ENCODE assay signal across 7 cellular contexts in the genomic region with DNA sequence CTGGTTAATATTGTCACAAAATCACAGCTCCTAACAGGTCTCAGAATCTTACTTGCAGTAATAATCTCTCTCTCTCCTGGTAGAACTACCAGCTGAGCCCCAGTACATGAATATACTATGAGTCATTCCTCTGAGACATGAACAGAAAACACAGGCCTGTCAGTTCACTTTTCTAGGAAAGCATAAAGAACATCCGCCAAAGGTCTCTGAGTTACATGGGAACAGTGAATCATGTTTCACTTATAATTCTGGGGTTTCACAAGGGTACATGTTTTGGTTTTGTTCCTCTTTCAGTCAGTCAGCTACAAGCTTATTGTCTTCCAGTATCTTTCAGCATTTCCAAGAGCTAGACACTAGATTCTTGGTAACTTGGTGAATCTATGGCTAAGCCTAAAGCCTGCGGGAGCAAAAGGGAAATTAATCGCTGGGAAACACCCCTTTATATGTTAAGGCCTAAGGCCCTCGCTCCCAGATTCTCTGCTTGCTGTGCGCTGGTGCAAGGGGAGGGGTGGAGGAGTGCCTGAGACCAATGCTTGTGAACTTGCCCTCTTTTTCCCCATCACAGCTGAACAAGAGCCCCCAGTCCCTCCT. TPM values are rescaled to one million over a fixed set of nuclear protein-coding genes. Genes with fewer than 3 reads are reported as not detected.
DNase-seq lines count a peak whose midpoint lies in the region; ATAC-seq, FAIRE-seq and TF ChIP-seq lines count a peak whose summit lies in the region.

No MANE protein-coding gene starts in this region.

- H3K4me3 ChIP-seq in OCI-LY3 (ENCODE audit: low read length) (peak overlapping the region; percentile 25; the same call in 1 of the 2 replicates), astrocyte (ENCODE audit: insufficient read depth, low read depth, low read length) (no peak overlapping the region)

- H3K4me1 ChIP-seq in OCI-LY3 (ENCODE audit: low read length) (peaks cover 33% of the 10 kb centered on the region), astrocyte (ENCODE audit: insufficient read depth, low read length) (peaks cover 18% of the 10 kb centered on the region)

- peak; percentile 84 for FAIRE-seq in astrocyte (lab: Jason Lieb, UNC)

- TF ChIP-seq CTCF in OCI-LY3 (IDR thresholded peaks at IDR 0.05; ENCODE audit: low read depth, low read length) (no peak), astrocyte (IDR thresholded peaks at IDR 0.05; ENCODE audit: insufficient read depth, low read depth, low read length) (no peak)

- no peaks in the 10 kb centered on the region for H3K9me3 Mint-ChIP-seq in astrocyte (ENCODE audit: unreplicated experiment)
- no peaks in the 10 kb centered on the region for H3K9me3 Mint-ChIP-seq in stimulated activated effector memory CD8-positive, alpha-beta T cell treated with anti-CD3 and anti-CD28 coated beads, Interleukin-12 subunit alpha, Interleukin-12 subunit beta, amount 100 ng/mL, for 72 hours

- ATAC-seq in GM18867 (IDR thresholded peaks at IDR 0.05; ENCODE audit: unreplicated experiment) (peak; percentile 90), HG02798 (IDR thresholded peaks at IDR 0.05; ENCODE audit: poor library complexity, unreplicated experiment) (peak; percentile 89)
- ATAC-seq in stimulated activated effector memory CD8-positive, alpha-beta T cell treated with anti-CD3 and anti-CD28 coated beads, Interleukin-12 subunit alpha, Interleukin-12 subunit beta, amount 100 ng/mL, for 72 hours, result peak; percentile 99

- H3K9ac ChIP-seq in OCI-LY3 (ENCODE audit: low read length) (no peak overlapping the region), astrocyte (ENCODE audit: low read length) (peak overlapping the region; percentile 63)

- H3K9me3 ChIP-seq in OCI-LY3 (ENCODE audit: insufficient read depth, low read length), result no peaks in the 10 kb centered on the region
- no peaks in the 10 kb centered on the region for H3K9me3 ChIP-seq in astrocyte (ENCODE audit: insufficient read depth, low read depth, low read length)

- peak overlapping the region; percentile 85 for H3K27ac Mint-ChIP-seq in astrocyte (ENCODE audit: unreplicated experiment)
- peak overlapping the region; percentile 64 for H3K27ac Mint-ChIP-seq in stimulated activated effector memory CD8-positive, alpha-beta T cell treated with anti-CD3 and anti-CD28 coated beads, Interleukin-12 subunit alpha, Interleukin-12 subunit beta, amount 100 ng/mL, for 72 hours

- H3K27me3 Mint-ChIP-seq in astrocyte (ENCODE audit: low read depth, unreplicated experiment), result no peaks in the 10 kb centered on the region

- H3K4me1 Mint-ChIP-seq in astrocyte (ENCODE audit: low read depth, unreplicated experiment), result peaks cover 18% of the 10 kb centered on the region
- peaks cover 22% of the 10 kb centered on the region for H3K4me1 Mint-ChIP-seq in stimulated activated effector memory CD8-positive, alpha-beta T cell treated with anti-CD3 and anti-CD28 coated beads, Interleukin-12 subunit alpha, Interleukin-12 subunit beta, amount 100 ng/mL, for 72 hours

- H3K79me2 ChIP-seq in OCI-LY3 (ENCODE audit: low read length), result no peaks in the 10 kb centered on the region
- no peaks in the 10 kb centered on the region for H3K79me2 ChIP-seq in astrocyte (ENCODE audit: insufficient read depth, low read length)

- H3K4me2 ChIP-seq in OCI-LY3 (ENCODE audit: low read length) (peak overlapping the region; percentile 70), astrocyte (ENCODE audit: low read length) (peak overlapping the region; percentile 74)

- H3K36me3 ChIP-seq in OCI-LY3 (replicated peaks; ENCODE audit: low read depth, low read length), result peaks cover 42% of the 10 kb centered on the region
- H3K36me3 ChIP-seq in astrocyte (ENCODE audit: insufficient read depth, low read length), result peaks cover 44% of the 10 kb centered on the region

- no peak overlapping the region for H3K4me3 Mint-ChIP-seq in astrocyte (ENCODE audit: unreplicated experiment)
- peak overlapping the region; percentile 56 for H3K4me3 Mint-ChIP-seq in stimulated activated effector memory CD8-positive, alpha-beta T cell treated with anti-CD3 and anti-CD28 coated beads, Interleukin-12 subunit alpha, Interleukin-12 subunit beta, amount 100 ng/mL, for 72 hours

- peaks cover 15% of the 10 kb centered on the region for H3K36me3 Mint-ChIP-seq in astrocyte (ENCODE audit: low read depth, unreplicated experiment)
- H3K36me3 Mint-ChIP-seq in stimulated activated effector memory CD8-positive, alpha-beta T cell treated with anti-CD3 and anti-CD28 coated beads, Interleukin-12 subunit alpha, Interleukin-12 subunit beta, amount 100 ng/mL, for 72 hours, result peaks cover 64% of the 10 kb centered on the region

- no peak overlapping the region for H2AFZ ChIP-seq in OCI-LY3 (ENCODE audit: low read depth, low read length)
- H2AFZ ChIP-seq in astrocyte (ENCODE audit: low read depth, low read length), result no peak overlapping the region

- H3K27ac ChIP-seq in OCI-LY3 (ENCODE audit: low read length) (peak overlapping the region; percentile 68), astrocyte (ENCODE audit: low read depth, low read length) (peak overlapping the region; percentile 80)

- peaks cover 18% of the 10 kb centered on the region for H4K20me1 ChIP-seq in OCI-LY3 (ENCODE audit: insufficient read depth, low read length)
- peaks cover 28% of the 10 kb centered on the region for H4K20me1 ChIP-seq in astrocyte (ENCODE audit: insufficient read depth, low read length)

- H3K27me3 ChIP-seq in OCI-LY3 (ENCODE audit: low read depth, low read length) (no peaks in the 10 kb centered on the region), astrocyte (ENCODE audit: insufficient read depth, low read length) (no peaks in the 10 kb centered on the region)

- DNase-seq in astrocyte (ENCODE audit: low read depth) (peak; percentile 90), kidney tubule cell (ENCODE audit: low spot score) (peak; percentile 85), NCI-H146 treated with DMSO at 0.1 percent for 48 hours (lab: John Stamatoyannopoulos, UW; ENCODE audit: unreplicated experiment) (no peak)
- DNase-seq in stimulated activated effector memory CD8-positive, alpha-beta T cell treated with anti-CD3 and anti-CD28 coated beads, Interleukin-12 subunit alpha, Interleukin-12 subunit beta, amount 100 ng/mL, for 72 hours (ENCODE audit: low spot score in 2 of 2), result peak; percentile 9 to 65

RNA-seq across cellular contexts. Expression of gene IFNGR2, which starts 31.7 kb away (rescaled TPM):
- 58.9 and 69.9 TPM in 2 replicates for total RNA-seq in astrocyte

RNA-seq across cellular contexts. Expression of gene TMEM50B, which starts 44.9 kb away (rescaled TPM):
- total RNA-seq in astrocyte, result 23.1 and 29.7 TPM in 2 replicates

RNA-seq across cellular contexts. Expression of gene DNAJC28, which starts 56.7 kb away (rescaled TPM):
- 2.1 and 2.4 TPM in 2 replicates for total RNA-seq in astrocyte
